ENCODE assay signal across 8 cellular contexts in genomic region chr19:45716314-45717130, GRCh38. TPM values are rescaled to one million over a fixed set of nuclear protein-coding genes. Genes with fewer than 3 reads are reported as not detected.
A peak's percentile ranks its signal among the peaks of the same experiment; 100 is the strongest.
DNase-seq lines count a peak whose midpoint lies in the region; ATAC-seq and TF ChIP-seq lines count a peak whose summit lies in the region.

No MANE protein-coding gene starts in this region.

- TF ChIP-seq CTCF in LNCaP clone FGC (IDR thresholded peaks at IDR 0.05; ENCODE audit: control insufficient read depth, extremely low read depth, insufficient read depth) = no peak
- no peak for TF ChIP-seq CTCF in fibroblast of pulmonary artery (IDR thresholded peaks at IDR 0.05; ENCODE audit: low read length, missing control alignments)

- H3K4me3 ChIP-seq in LNCaP clone FGC (ENCODE audit: low read depth, low read length) (peak overlapping the region; percentile 92), fibroblast of pulmonary artery (replicated peaks; ENCODE audit: low read depth, low read length) (peak overlapping the region; percentile 96), neuron (ENCODE audit: low read length) (peak overlapping the region; percentile 76)

- no peaks in the 10 kb centered on the region for H3K27me3 ChIP-seq in neuron (ENCODE audit: insufficient read depth, low read length)

- peaks cover 20% of the 10 kb centered on the region for H3K4me1 ChIP-seq in neuron (ENCODE audit: insufficient read depth, low read length)

- in situ Hi-C loops in Caki2 (cut with HindIII; ENCODE audit: low pct_unique_long_range_greater_than_20kb, low sequenced_read_pairs) = no loop called here

- peak overlapping the region; percentile 6 for H2AFZ ChIP-seq in neuron (ENCODE audit: low read depth, low read length)

- DNase-seq in Caki2 (ENCODE audit: low read depth) (peak; percentile 40), LNCaP clone FGC (ENCODE audit: low read depth) (no peak), activated T-cell treated with anti-CD3 and anti-CD28 coated beads for 4 hours (peak; percentile 16), fibroblast of pulmonary artery (ENCODE audit: low read depth) (peak; percentile 41), OCI-M2 (lab: John Stamatoyannopoulos, UW; ENCODE audit: unreplicated experiment) (no peak), AG20443 (ENCODE audit: low spot score) (no peak)

- no peak for ATAC-seq in GM21529 (IDR thresholded peaks at IDR 0.05; ENCODE audit: unreplicated experiment)

- no peaks in the 10 kb centered on the region for H3K9me3 ChIP-seq in neuron (ENCODE audit: low read length)

- H3K36me3 ChIP-seq in neuron (ENCODE audit: insufficient read depth, low read length) = peaks cover 25% of the 10 kb centered on the region

RNA-seq across cellular contexts. Expression of gene FBXO46, which starts 14.2 kb away (rescaled TPM):
- total RNA-seq in Caki2 (2014; rRNA removed; shearing (Covaris generic); ENCODE audit: low replicate concordance) = 21.0 and 22.0 TPM in 2 replicates

RNA-seq across cellular contexts. Expression of gene MEIOSIN, which starts 16.7 kb away (rescaled TPM):
- 0.35 TPM in 1 of 2 replicates, not detected in the other for total RNA-seq in Caki2 (2014; rRNA removed; shearing (Covaris generic); ENCODE audit: low replicate concordance)

RNA-seq across cellular contexts. Expression of gene QPCTL, which starts 24.1 kb away (rescaled TPM):
- 31.2 and 35.6 TPM in 2 replicates for total RNA-seq in Caki2 (2014; rRNA removed; shearing (Covaris generic); ENCODE audit: low replicate concordance)

RNA-seq across cellular contexts. Expression of gene SNRPD2, which starts 24.8 kb away (rescaled TPM):
- total RNA-seq in Caki2 (2014; rRNA removed; shearing (Covaris generic); ENCODE audit: low replicate concordance) = 578 and 718 TPM in 2 replicates

RNA-seq across cellular contexts. Expression of gene GIPR, which starts 48.5 kb away (rescaled TPM):
- 0.44 TPM in 1 of 2 replicates, not detected in the other for total RNA-seq in Caki2 (2014; rRNA removed; shearing (Covaris generic); ENCODE audit: low replicate concordance)

Comparison
In these comparisons a context has a peak if more than half of its experiments do, and no peak if none do; other contexts are left out.
1. DNase-seq: peak in Caki2 (single experiment), activated T-cell treated with anti-CD3 and anti-CD28 coated beads for 4 hours (single experiment) and fibroblast of pulmonary artery (single experiment); none in LNCaP clone FGC (single experiment), OCI-M2 (single experiment) and AG20443 (single experiment).
2. Peak in every context shown above with its lines, with median percentiles within 50 percentile points of each other: H3K4me3 ChIP-seq.